8 cellular contexts compared by ENCODE assay signal in the genomic region with DNA sequence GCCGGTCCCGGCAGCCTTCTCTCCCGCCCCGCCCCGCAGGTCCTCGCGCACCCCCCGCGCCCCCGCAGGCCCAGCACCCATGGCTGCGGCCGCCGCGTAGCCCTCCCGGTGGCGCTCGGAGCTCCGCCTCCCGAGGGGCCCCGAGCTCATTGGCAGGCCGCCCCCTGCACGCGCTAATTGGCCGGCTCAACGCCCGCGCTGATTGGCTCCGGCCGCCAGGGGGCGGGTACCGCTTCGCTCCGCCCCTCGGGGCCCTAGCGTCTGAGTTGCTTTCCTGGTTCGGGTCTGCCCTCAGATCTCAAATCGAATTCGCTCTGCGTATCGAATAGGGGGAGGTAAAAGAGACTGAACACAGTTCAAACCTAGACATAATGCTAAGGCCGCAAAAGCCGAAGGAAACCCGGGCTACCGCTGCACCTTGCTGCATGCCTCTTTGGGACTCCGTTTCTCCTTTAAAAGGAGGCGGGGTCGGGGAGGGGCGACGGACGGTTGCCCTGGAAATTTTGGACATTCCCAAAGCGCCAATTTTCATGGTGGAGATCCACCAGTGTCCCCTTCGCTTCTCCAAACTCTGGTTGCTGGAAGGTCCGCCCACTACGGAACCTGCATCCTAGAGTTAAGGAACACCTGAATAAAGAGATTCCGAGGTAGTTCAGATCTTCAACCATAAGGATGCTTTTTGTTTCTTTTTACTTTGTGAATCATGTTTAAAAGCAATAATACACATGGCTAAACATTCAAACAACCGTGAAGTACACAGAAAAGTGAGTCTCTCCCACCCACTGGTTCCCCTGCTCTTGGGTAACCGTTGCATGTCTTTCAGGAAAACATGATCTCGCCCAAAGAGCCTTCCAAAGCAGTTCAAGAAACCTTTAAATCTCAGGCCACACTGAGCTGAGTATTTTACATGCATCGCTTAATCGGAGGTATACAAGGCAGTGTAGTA. TPM values are rescaled to one million over a fixed set of nuclear protein-coding genes. Genes with fewer than 3 reads are reported as not detected.
DNase-seq lines count a peak whose midpoint lies in the region; ATAC-seq lines count a peak whose summit lies in the region.

DEXI (minus strand) TSS at position 117 of the 946 bp plus-strand sequence. CDS start 463 bp downstream, outside the sequence.

- peak; percentile 46 for ATAC-seq in GM19395 (IDR thresholded peaks at IDR 0.05; ENCODE audit: unreplicated experiment)
- peak; percentile 58 for ATAC-seq in HG03565 (IDR thresholded peaks at IDR 0.05; ENCODE audit: unreplicated experiment)
- ATAC-seq in activated CD8-positive, alpha-beta T cell treated with anti-CD3 and anti-CD28 coated beads, Interleukin-2, amount 10 ng/mL, durations not matched to agents 7 days and 5 days, result peak; percentile 88

- H3K4me3 Mint-ChIP-seq in activated CD8-positive, alpha-beta T cell treated with anti-CD3 and anti-CD28 coated beads, Interleukin-2, amount 10 ng/mL, durations not matched to agents 7 days and 5 days, result peak within 1 kb of the TSS; percentile 87

- DNase-seq in CD1c-positive myeloid dendritic cell (ENCODE audit: extremely low spot score), result peak; percentile 97
- peak; percentile 77 for DNase-seq in NCI-H82 treated with DMSO at 0.1 percent for 48 hours (lab: John Stamatoyannopoulos, UW; ENCODE audit: unreplicated experiment)
- DNase-seq in activated CD8-positive, alpha-beta T cell treated with anti-CD3 and anti-CD28 coated beads, Interleukin-2, amount 10 ng/mL, durations not matched to agents 7 days and 5 days, result peak; percentile 95
- peak; percentile 89 to 94 for DNase-seq in lung microvascular endothelial cell (ENCODE audit: low read depth in 2 of 2)
- peak; percentile 88 to 90 (median 89) for DNase-seq in stimulated activated CD4-positive, alpha-beta T cell treated with anti-CD3 and anti-CD28 coated beads, TNF-alpha, amount 100 ng/mL, for 48 hours (ENCODE audit: low read depth in 3 of 3)

- no peaks in the 10 kb centered on the region for H3K36me3 ChIP-seq in ectodermal cell (ENCODE audit: control insufficient read depth, insufficient read depth, low read length)

- WGBS in ectodermal cell, 2 experiments, result 13 to 15% methylated on average over 60 of the region's 60 CpGs

- peak within 1 kb of the TSS; percentile 73 for H3K4me3 ChIP-seq in ectodermal cell (ENCODE audit: insufficient read depth, low read depth, low read length)

- no peaks in the 10 kb centered on the region for H3K27me3 Mint-ChIP-seq in activated CD8-positive, alpha-beta T cell treated with anti-CD3 and anti-CD28 coated beads, Interleukin-2, amount 10 ng/mL, durations not matched to agents 7 days and 5 days (ENCODE audit: low read depth)

- H3K4me1 ChIP-seq in ectodermal cell (ENCODE audit: control insufficient read depth, insufficient read depth, low read length), result peaks cover 33% of the 10 kb centered on the region

- H3K9me3 Mint-ChIP-seq in activated CD8-positive, alpha-beta T cell treated with anti-CD3 and anti-CD28 coated beads, Interleukin-2, amount 10 ng/mL, durations not matched to agents 7 days and 5 days (ENCODE audit: insufficient read depth), result no peaks in the 10 kb centered on the region

- H3K4me1 Mint-ChIP-seq in activated CD8-positive, alpha-beta T cell treated with anti-CD3 and anti-CD28 coated beads, Interleukin-2, amount 10 ng/mL, durations not matched to agents 7 days and 5 days (ENCODE audit: low read depth), result peaks cover 75% of the 10 kb centered on the region

- CTCF ChIA-PET in activated CD8-positive, alpha-beta T cell treated with anti-CD3 and anti-CD28 coated beads, Interleukin-2, amount 10 ng/mL, durations not matched to agents 7 days and 5 days (lab: Charles Lee), result interaction anchor here (1.4 kb wide), 1 partner anchor 11 kb away, joined by 9 read pairs; no protein-coding TSS in a partner anchor

- H3K27me3 ChIP-seq in ectodermal cell (ENCODE audit: control insufficient read depth, insufficient read depth, low read length, poor library complexity, severe bottlenecking), result peaks cover 12% of the 10 kb centered on the region

- H3K9me3 ChIP-seq in ectodermal cell (ENCODE audit: control insufficient read depth, low read length), result no peaks in the 10 kb centered on the region

- POLR2A ChIA-PET in activated CD8-positive, alpha-beta T cell treated with anti-CD3 and anti-CD28 coated beads, Interleukin-2, amount 10 ng/mL, durations not matched to agents 7 days and 5 days (lab: Charles Lee), result no interaction called here

- peaks cover 25% of the 10 kb centered on the region for H3K36me3 Mint-ChIP-seq in activated CD8-positive, alpha-beta T cell treated with anti-CD3 and anti-CD28 coated beads, Interleukin-2, amount 10 ng/mL, durations not matched to agents 7 days and 5 days (ENCODE audit: low read depth)

- H3K27ac ChIP-seq in ectodermal cell (ENCODE audit: insufficient read depth, low read depth, low read length, poor library complexity, severe bottlenecking), result no peak within 1 kb of the TSS

- peak within 1 kb of the TSS; percentile 77 for H3K27ac Mint-ChIP-seq in activated CD8-positive, alpha-beta T cell treated with anti-CD3 and anti-CD28 coated beads, Interleukin-2, amount 10 ng/mL, durations not matched to agents 7 days and 5 days

RNA-seq across cellular contexts. Expression of gene DEXI, which starts in this region (rescaled TPM):
- total RNA-seq in activated CD8-positive, alpha-beta T cell treated with anti-CD3 and anti-CD28 coated beads, Interleukin-2, amount 10 ng/mL, durations not matched to agents 7 days and 5 days, result 10 to 100 TPM; 31.9 TPM
- 41.7 TPM for polyA plus RNA-seq in ectodermal cell (2013, experiment 1 of 4)
- polyA plus RNA-seq in ectodermal cell (2013, experiment 2 of 4), result 38.6 TPM
- 30.0 TPM for polyA plus RNA-seq in ectodermal cell (2013, experiment 3 of 4)
- polyA plus RNA-seq in ectodermal cell (2013, experiment 4 of 4), result 41.0 TPM
- 31.4 and 62.3 TPM in 2 replicates for total RNA-seq in lung microvascular endothelial cell
